8 cellular contexts compared by ENCODE assay signal in genomic region chr6:82144852-82145332, GRCh38.
DNase-seq lines count a peak whose midpoint lies in the region; ATAC-seq and TF ChIP-seq lines count a peak whose summit lies in the region.

No MANE protein-coding gene starts in this region.

- intact Hi-C loops in A673 (cut with micrococcal nuclease; ENCODE audit: unreplicated experiment), result no loop called here

- WGBS in lung, 2 donors, result 53 to 68% methylated on average over 5 of the region's 5 CpGs

- CTCF ChIA-PET in A673 (lab: Charles Lee), result interaction anchor here (0.9 kb wide), 1 partner anchor 104 kb away, joined by 4 read pairs; no protein-coding TSS in a partner anchor

- H3K36me3 ChIP-seq in A673 (ENCODE audit: insufficient read depth, low read length, poor library complexity, severe bottlenecking) (no peaks in the 10 kb centered on the region), lung (ENCODE audit: control insufficient read depth in 2 of 2, insufficient read depth in 2 of 2, low read length in 2 of 2) (no peaks in the 10 kb centered on the region)

- peaks cover 15% of the 10 kb centered on the region for H3K4me1 ChIP-seq in A673 (ENCODE audit: insufficient read depth, low read length, poor library complexity, severe bottlenecking)
- H3K4me1 ChIP-seq in lung (ENCODE audit: control insufficient read depth in 2 of 2, insufficient read depth in 2 of 2, low read length in 2 of 2), result peaks cover 0 to 7% of the 10 kb centered on the region in 2 donors

- H3K27ac ChIP-seq in A673 (ENCODE audit: low read depth, low read length, poor library complexity, severe bottlenecking) (no peak overlapping the region), lung (ENCODE audit: low read depth in 1 of 2, low read length in 1 of 2) (peak overlapping the region in 1 of 2 donors; percentile 87)

- no TSS peak for BruUV-seq in A673 (replicated peaks; lab: Mats Ljungman, UMichigan)

- DNase-seq in A673 (ENCODE audit: low spot score) (peak; percentile 86), LHCN-M2 (ENCODE audit: low read depth) (peak; percentile 91), choroid plexus epithelial cell (ENCODE audit: low read depth) (peak; percentile 89), lung (ENCODE audit: low spot score) (no peak), GM13977 (ENCODE audit: low spot score) (no peak), GM19238 (ENCODE audit: insufficient read length, low spot score) (no peak), ecto neural progenitor cell (ENCODE audit: low spot score) (no peak)

- H3K9me3 ChIP-seq in A673 (ENCODE audit: low read depth, low read length, poor library complexity, severe bottlenecking) (no peaks in the 10 kb centered on the region), lung (ENCODE audit: control insufficient read depth in 2 of 2, insufficient read depth in 1 of 2, low read length in 1 of 2) (no peaks in the 10 kb centered on the region)

- ATAC-seq in lung (ENCODE audit: insufficient read depth, low FRiP score), result peak; percentile 67
- ATAC-seq in GM21360 (IDR thresholded peaks at IDR 0.05; ENCODE audit: unreplicated experiment), result no peak

- H3K4me3 ChIP-seq in A673 (ENCODE audit: low read depth, low read length, poor library complexity, severe bottlenecking), result no peak overlapping the region
- H3K4me3 ChIP-seq in choroid plexus epithelial cell (ENCODE audit: low read depth, low read length), result peak overlapping the region; percentile 15
- H3K4me3 ChIP-seq in lung, result no peak overlapping the region

- in situ Hi-C loops in GM13977 (cut with MboI; ENCODE audit: low pct_unique_long_range_greater_than_20kb, low sequenced_read_pairs, unreplicated experiment), result no loop called here

- H3K27me3 ChIP-seq in A673 (replicated peaks; ENCODE audit: insufficient read depth, low read depth, low read length, poor library complexity), result no peaks in the 10 kb centered on the region
- H3K27me3 ChIP-seq in lung (ENCODE audit: control insufficient read depth, insufficient read depth), result no peaks in the 10 kb centered on the region

- POLR2A ChIA-PET in A673 (lab: Charles Lee; ENCODE audit: low non-redundant PET), result no interaction called here

- TF ChIP-seq CTCF in A673 (conservative IDR thresholded peaks at IDR 0.05; ENCODE audit: low read depth, low read length) (no peak), choroid plexus epithelial cell (conservative IDR thresholded peaks at IDR 0.05; ENCODE audit: low read depth, low read length) (no peak), lung (IDR thresholded peaks at IDR 0.05; ENCODE audit: control extremely low read depth, extremely low read depth) (no peak), GM13977 (IDR thresholded peaks at IDR 0.05; ENCODE audit: extremely low read depth, insufficient read depth, missing control alignments) (no peak)

Comparison
In these comparisons a context has a peak if more than half of its experiments do, and no peak if none do; other contexts are left out.
1. DNase-seq: peak in A673 (single experiment), LHCN-M2 (single experiment) and choroid plexus epithelial cell (single experiment); none in lung (single experiment), GM13977 (single experiment), GM19238 (single experiment) and ecto neural progenitor cell (single experiment).